In the genomic region with DNA sequence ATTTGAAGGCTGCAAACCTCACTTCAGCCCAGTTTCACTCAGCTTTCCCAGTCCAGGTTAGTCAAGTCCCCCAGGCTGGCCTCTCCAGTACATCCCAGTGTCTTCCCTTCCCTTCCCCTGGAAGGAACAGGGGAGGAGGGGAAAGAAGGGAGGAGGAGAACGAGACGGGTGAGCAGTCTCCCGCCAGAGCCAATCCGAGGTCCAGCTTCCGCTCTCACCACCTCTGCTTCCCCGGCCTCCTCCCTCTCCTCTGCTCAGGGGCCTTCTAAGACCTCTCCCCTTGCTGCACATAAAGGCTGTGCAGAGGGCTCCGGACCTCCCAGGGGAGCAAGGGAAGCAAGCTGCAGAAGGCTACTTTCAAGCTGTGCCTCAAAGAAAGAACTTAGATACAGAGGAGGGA, we compare ENCODE assay signal across 19 cellular contexts. TPM values are rescaled to one million over a fixed set of nuclear protein-coding genes. Genes with fewer than 3 reads are reported as not detected.
DNase-seq lines count a peak whose midpoint lies in the region; ATAC-seq, FAIRE-seq and TF ChIP-seq lines count a peak whose summit lies in the region.
"Had no signal": no experiment of that assay in that cellular context is flagged by ENCODE, and none has a peak within 500 bp of the region (broad histone marks: within the 10 kb centered on the region; RNA-seq: fewer than 3 reads in every experiment).

No MANE protein-coding gene starts in this region.

- peaks cover 10% of the 10 kb centered on the region for H3K27me3 Mint-ChIP-seq in CD4-positive, alpha-beta T cell

- no peak overlapping the region for H3K27ac ChIP-seq in CD4-positive, alpha-beta T cell (ENCODE audit: low read depth, low read length)
- H3K27ac ChIP-seq in mesodermal cell (ENCODE audit: low read depth, low read length, severe bottlenecking) (peak overlapping the region; percentile 53), caudate nucleus (ENCODE audit: low read depth, low read length) (no peak overlapping the region)
- H3K27ac ChIP-seq: left lung, SK-N-MC had no signal

- TF ChIP-seq CTCF in CD4-positive, alpha-beta T cell (IDR thresholded peaks at IDR 0.05): no peak

- 22% methylated on average over 5 of the region's 7 CpGs; no CpG with 5 or more reads in 1 of the 2 experiments for WGBS in mesodermal cell (ENCODE audit: insufficient coverage in 2 of 2), 2 experiments

- intact Hi-C loops in CD4-positive, alpha-beta T cell (cut with DNase I, micrococcal nuclease): no loop called here

- H3K4me3 Mint-ChIP-seq in CD4-positive, alpha-beta T cell: peak overlapping the region; percentile 65

- peak overlapping the region; percentile 8 for H3K4me3 ChIP-seq in mesodermal cell (ENCODE audit: extremely low read depth, insufficient read depth, low read length, poor library complexity, severe bottlenecking)
- H3K4me3 ChIP-seq: left lung, SK-N-MC had no signal

- no peaks in the 10 kb centered on the region for H3K9me3 ChIP-seq in CD4-positive, alpha-beta T cell (ENCODE audit: control insufficient read depth, low read length)
- no peaks in the 10 kb centered on the region for H3K9me3 ChIP-seq in mesodermal cell (ENCODE audit: control insufficient read depth, low read length)
- H3K9me3 ChIP-seq: left lung had no signal

- no peak for FAIRE-seq in GM12892 (lab: Jason Lieb, UNC)
- FAIRE-seq: endometrium, urothelium cell line had no signal

- no peaks in the 10 kb centered on the region for H3K36me3 ChIP-seq in mesodermal cell (ENCODE audit: control insufficient read depth, insufficient read depth, low read length)
- H3K36me3 ChIP-seq: left lung had no signal

- H3K27ac Mint-ChIP-seq in CD4-positive, alpha-beta T cell: peak overlapping the region; percentile 56
- H3K27ac Mint-ChIP-seq: activated T-cell treated with anti-CD3 and anti-CD28 coated beads, Interleukin-2, amount 50 U/mL, for 72 hours; progenitor cell of endocrine pancreas had no signal

- POLR2A ChIA-PET in CD4-positive, alpha-beta T cell (lab: Charles Lee): interaction anchor here (4.7 kb wide), 1 partner anchor 11 kb away, joined by 50 read pairs; no protein-coding TSS in a partner anchor

- TF ChIP-seq POLR2A in GM12892 (IDR thresholded peaks at IDR 0.05; ENCODE audit: low read depth, low read length): no peak

- DNase-seq in CD4-positive, alpha-beta T cell: no peak
- DNase-seq in SK-N-DZ (ENCODE audit: low spot score) (peak; percentile 75), caudate nucleus (lab: John Stamatoyannopoulos, UW) (no peak), GM12892 (ENCODE audit: insufficient read length) (no peak)
- DNase-seq: activated T-cell treated with anti-CD3 and anti-CD28 coated beads, Interleukin-2, amount 50 U/mL, for 72 hours; GF-D8; H7; MM.1S; NCI-H187 treated with DMSO at 0.1 percent for 48 hours; NCI-H510A had no signal

- H3K27me3 ChIP-seq in CD4-positive, alpha-beta T cell (ENCODE audit: control insufficient read depth, insufficient read depth, low read length): peaks cover 7% of the 10 kb centered on the region

- H3K9me3 Mint-ChIP-seq in CD4-positive, alpha-beta T cell: no peaks in the 10 kb centered on the region
- H3K9me3 Mint-ChIP-seq: activated T-cell treated with anti-CD3 and anti-CD28 coated beads, Interleukin-2, amount 50 U/mL, for 72 hours; stimulated activated naive CD8-positive, alpha-beta T cell treated with anti-CD3 and anti-CD28 coated beads, Interleukin-15, Interleukin-2, amounts not matched to agents 100 ng/mL and 50 ng/mL, for 24 hours had no signal

- CTCF ChIA-PET in CD4-positive, alpha-beta T cell (lab: Charles Lee): interaction anchor here (3.4 to 4.6 kb wide), 2 partner anchors 8 to 57 kb away, joined by 15 to 39 read pairs; a partner anchor contains a TSS

- peaks cover 22% of the 10 kb centered on the region for H3K4me1 ChIP-seq in mesodermal cell (ENCODE audit: control insufficient read depth, insufficient read depth, low read length, poor library complexity, severe bottlenecking)

- H3K36me3 Mint-ChIP-seq in CD4-positive, alpha-beta T cell (ENCODE audit: low read depth): peaks cover 4% of the 10 kb centered on the region

- no peak for ATAC-seq in CD4-positive, alpha-beta T cell (ENCODE audit: poor library complexity)
- ATAC-seq in HG03342 (IDR thresholded peaks at IDR 0.05; ENCODE audit: unreplicated experiment): no peak
- ATAC-seq: activated T-cell treated with anti-CD3 and anti-CD28 coated beads, Interleukin-2, amount 50 U/mL, for 72 hours; left lung had no signal

- H3K4me1 Mint-ChIP-seq in CD4-positive, alpha-beta T cell (ENCODE audit: low read depth): peaks cover 42% of the 10 kb centered on the region

RNA-seq across cellular contexts. Expression of a gene that starts 4.1 kb away (rescaled TPM):
- 10 to 100 TPM; 16.8 to 17.1 TPM for total RNA-seq in CD4-positive, alpha-beta T cell
- 5.2 and 5.4 TPM in 2 replicates for polyA plus RNA-seq in SK-N-DZ (2014; cell fraction: cytosol; rRNA removed)
- 7.5 and 9.9 TPM in 2 replicates for polyA plus RNA-seq in SK-N-DZ (2014; cell fraction: nucleus; rRNA removed)
- polyA plus RNA-seq in mesodermal cell (2013, experiment 1 of 2): 2.4 TPM
- 1.8 TPM for polyA plus RNA-seq in mesodermal cell (2013, experiment 2 of 2)
- 0.25 TPM for polyA plus RNA-seq in GM12892 (2012; ENCODE audit: missing spikeins)
- total RNA-seq: HT1080 had no signal

RNA-seq across cellular contexts. Expression of a gene that starts 8.0 kb away (rescaled TPM):
- 10 to 100 TPM; 57.0 to 62.2 TPM for total RNA-seq in CD4-positive, alpha-beta T cell
- 20.3 and 22.3 TPM in 2 replicates for polyA plus RNA-seq in SK-N-DZ (2014; cell fraction: cytosol; rRNA removed)
- polyA plus RNA-seq in SK-N-DZ (2014; cell fraction: nucleus; rRNA removed): 35.5 and 48.0 TPM in 2 replicates
- 26.9 TPM for polyA plus RNA-seq in mesodermal cell (2013, experiment 1 of 2)
- polyA plus RNA-seq in mesodermal cell (2013, experiment 2 of 2): 23.8 TPM
- polyA plus RNA-seq in GM12892 (2012; ENCODE audit: missing spikeins): 8.2 TPM

RNA-seq across cellular contexts. Expression of a gene that starts 28.1 kb away (rescaled TPM):
- 10 to 100 TPM; 13.8 to 15.2 TPM for total RNA-seq in CD4-positive, alpha-beta T cell
- 0.51 and 0.56 TPM in 2 replicates for polyA plus RNA-seq in SK-N-DZ (2014; cell fraction: cytosol; rRNA removed)
- 3.7 and 9.3 TPM in 2 replicates for polyA plus RNA-seq in SK-N-DZ (2014; cell fraction: nucleus; rRNA removed)
- 4.0 TPM for polyA plus RNA-seq in mesodermal cell (2013, experiment 1 of 2)
- 2.7 TPM for polyA plus RNA-seq in mesodermal cell (2013, experiment 2 of 2)
- polyA plus RNA-seq in GM12892 (2012; ENCODE audit: missing spikeins): 1.4 TPM

RNA-seq across cellular contexts. Expression of a gene that starts 29.4 kb away (rescaled TPM):
- 1 to 10 TPM; 3.9 to 7.1 TPM for total RNA-seq in CD4-positive, alpha-beta T cell
- polyA plus RNA-seq in SK-N-DZ (2014; cell fraction: cytosol; rRNA removed): 14.7 and 15.2 TPM in 2 replicates
- polyA plus RNA-seq in SK-N-DZ (2014; cell fraction: nucleus; rRNA removed): 21.6 and 21.7 TPM in 2 replicates
- 27.8 TPM for polyA plus RNA-seq in mesodermal cell (2013, experiment 1 of 2)
- 18.2 TPM for polyA plus RNA-seq in mesodermal cell (2013, experiment 2 of 2)
- polyA plus RNA-seq in GM12892 (2012; ENCODE audit: missing spikeins): 0.23 TPM

RNA-seq across cellular contexts. Expression of a gene that starts 37.5 kb away (rescaled TPM):
- total RNA-seq in CD4-positive, alpha-beta T cell: 1 to 10 TPM; 3.1 to 3.5 TPM
- 49.6 and 52.8 TPM in 2 replicates for polyA plus RNA-seq in SK-N-DZ (2014; cell fraction: cytosol; rRNA removed)
- 29.4 and 30.2 TPM in 2 replicates for polyA plus RNA-seq in SK-N-DZ (2014; cell fraction: nucleus; rRNA removed)
- 31.6 TPM for polyA plus RNA-seq in mesodermal cell (2013, experiment 1 of 2)
- 26.1 TPM for polyA plus RNA-seq in mesodermal cell (2013, experiment 2 of 2)
- 15.7 TPM for polyA plus RNA-seq in GM12892 (2012; ENCODE audit: missing spikeins)
